ENCODE assay signal across 12 cellular contexts in genomic region chr5:56317923-56318561, GRCh38.
DNase-seq lines count a peak whose midpoint lies in the region; ATAC-seq and TF ChIP-seq lines count a peak whose summit lies in the region.
"Had no signal": no experiment of that assay in that cellular context is flagged by ENCODE, and none has a peak within 500 bp of the region (broad histone marks: within the 10 kb centered on the region; RNA-seq: fewer than 3 reads in every experiment).

No MANE protein-coding gene starts in this region.

- H3K36me3 Mint-ChIP-seq in T-helper 17 cell (ENCODE audit: low read depth) = no peaks in the 10 kb centered on the region
- H3K36me3 Mint-ChIP-seq in activated CD8-positive, alpha-beta T cell treated with anti-CD3 and anti-CD28 coated beads for 36 hours (ENCODE audit: low read depth) = no peaks in the 10 kb centered on the region
- H3K36me3 Mint-ChIP-seq: activated naive CD8-positive, alpha-beta T cell had no signal

- TF ChIP-seq CTCF in ovary (IDR thresholded peaks at IDR 0.05) = no peak
- TF ChIP-seq CTCF in activated CD8-positive, alpha-beta T cell treated with anti-CD3 and anti-CD28 coated beads for 36 hours (IDR thresholded peaks at IDR 0.05) = no peak

- H3K4me1 ChIP-seq in ovary (ENCODE audit: insufficient read depth) = peaks cover 2% of the 10 kb centered on the region

- H3K27me3 Mint-ChIP-seq in T-helper 17 cell = no peaks in the 10 kb centered on the region
- no peaks in the 10 kb centered on the region for H3K27me3 Mint-ChIP-seq in activated CD8-positive, alpha-beta T cell treated with anti-CD3 and anti-CD28 coated beads for 36 hours
- H3K27me3 Mint-ChIP-seq: activated naive CD8-positive, alpha-beta T cell had no signal

- DNase-seq in T-helper 17 cell = no peak
- DNase-seq in ovary = no peak
- no peak for DNase-seq in effector CD4-positive, alpha-beta T cell
- no peak for DNase-seq in activated CD8-positive, alpha-beta T cell treated with anti-CD3 and anti-CD28 coated beads for 36 hours
- DNase-seq: activated CD8-positive, alpha-beta T cell treated with anti-CD3 and anti-CD28 coated beads, Interleukin-2, amount 10 ng/mL, durations not matched to agents 7 days and 5 days; NCI-H2171 treated with DMSO at 0.1 percent for 48 hours had no signal

- intact Hi-C loops in ovary (cut with DNase I) = no loop called here
- intact Hi-C loops in activated CD8-positive, alpha-beta T cell treated with anti-CD3 and anti-CD28 coated beads for 36 hours (cut with micrococcal nuclease) = no loop called here

- peak overlapping the region; percentile 90 for H3K4me3 Mint-ChIP-seq in T-helper 17 cell
- no peak overlapping the region for H3K4me3 Mint-ChIP-seq in activated CD8-positive, alpha-beta T cell treated with anti-CD3 and anti-CD28 coated beads for 36 hours
- H3K4me3 Mint-ChIP-seq: activated CD8-positive, alpha-beta T cell treated with anti-CD3 and anti-CD28 coated beads, Interleukin-2, amount 10 ng/mL, durations not matched to agents 7 days and 5 days; activated naive CD8-positive, alpha-beta T cell; T-helper 2 cell treated with Interferon-gamma antibody and Interleukin-4, amounts not matched to agents 5 μg/mL and 100 μg/mL, for 36 hours had no signal

- CTCF ChIA-PET in activated CD8-positive, alpha-beta T cell treated with anti-CD3 and anti-CD28 coated beads for 36 hours (lab: Charles Lee) = interaction anchor here (0.6 to 1.3 kb wide), 2 partner anchors 36 to 520 kb away, joined by 3 to 4 read pairs; no protein-coding TSS in a partner anchor

- H3K27ac ChIP-seq in ovary = no peak overlapping the region

- no peak for TF ChIP-seq POLR2A in ovary (IDR thresholded peaks at IDR 0.05)

- H3K9me3 ChIP-seq in T-helper 17 cell (ENCODE audit: control insufficient read depth, low read length, poor library complexity, severe bottlenecking) = no peaks in the 10 kb centered on the region
- H3K9me3 ChIP-seq in ovary = no peaks in the 10 kb centered on the region

- WGBS in ovary, 3 donors = 94 to 96% (median 96%) methylated on average over 7 of the region's 7 CpGs

- POLR2A ChIA-PET in activated CD8-positive, alpha-beta T cell treated with anti-CD3 and anti-CD28 coated beads for 36 hours (lab: Charles Lee) = no interaction called here

- H3K27me3 ChIP-seq in ovary = no peaks in the 10 kb centered on the region

- ATAC-seq in GM18502 (IDR thresholded peaks at IDR 0.05; ENCODE audit: poor library complexity, unreplicated experiment) = peak; percentile 86
- peak; percentile 74 for ATAC-seq in GM19463 (IDR thresholded peaks at IDR 0.05; ENCODE audit: unreplicated experiment)
- peak; percentile 52 for ATAC-seq in HG02973 (IDR thresholded peaks at IDR 0.05; ENCODE audit: unreplicated experiment)
- peak; percentile 39 for ATAC-seq in T-helper 17 cell
- ATAC-seq in HG03469 (IDR thresholded peaks at IDR 0.05; ENCODE audit: unreplicated experiment) = no peak
- ATAC-seq in activated CD8-positive, alpha-beta T cell treated with anti-CD3 and anti-CD28 coated beads for 36 hours = no peak
- ATAC-seq: activated CD8-positive, alpha-beta T cell treated with anti-CD3 and anti-CD28 coated beads, Interleukin-2, amount 10 ng/mL, durations not matched to agents 7 days and 5 days had no signal

- no peak overlapping the region for H3K4me3 ChIP-seq in ovary

- TF ChIP-seq EP300 in ovary (IDR thresholded peaks at IDR 0.05) = no peak

- H3K9me3 Mint-ChIP-seq in activated CD8-positive, alpha-beta T cell treated with anti-CD3 and anti-CD28 coated beads for 36 hours = no peaks in the 10 kb centered on the region
- H3K9me3 Mint-ChIP-seq: T-helper 2 cell treated with Interferon-gamma antibody and Interleukin-4, amounts not matched to agents 5 μg/mL and 100 μg/mL, for 36 hours had no signal

- H3K36me3 ChIP-seq in ovary = no peaks in the 10 kb centered on the region

- peak overlapping the region; percentile 94 for H3K27ac Mint-ChIP-seq in T-helper 17 cell
- no peak overlapping the region for H3K27ac Mint-ChIP-seq in activated CD8-positive, alpha-beta T cell treated with anti-CD3 and anti-CD28 coated beads for 36 hours
- H3K27ac Mint-ChIP-seq: activated CD8-positive, alpha-beta T cell treated with anti-CD3 and anti-CD28 coated beads, Interleukin-2, amount 10 ng/mL, durations not matched to agents 7 days and 5 days; activated naive CD8-positive, alpha-beta T cell; T-helper 2 cell treated with Interferon-gamma antibody and Interleukin-4, amounts not matched to agents 5 μg/mL and 100 μg/mL, for 36 hours had no signal

- H3K4me1 Mint-ChIP-seq in T-helper 17 cell = peaks cover 33% of the 10 kb centered on the region
- H3K4me1 Mint-ChIP-seq in activated CD8-positive, alpha-beta T cell treated with anti-CD3 and anti-CD28 coated beads for 36 hours (ENCODE audit: low read depth) = peaks cover 23% of the 10 kb centered on the region

Comparison
In these comparisons a context has a peak if more than half of its experiments do, and no peak if none do; other contexts are left out.
1. ATAC-seq: peak in GM18502 (single experiment), GM19463 (single experiment), HG02973 (single experiment) and T-helper 17 cell (single experiment); none in HG03469 (single experiment) and activated CD8-positive, alpha-beta T cell treated with anti-CD3 and anti-CD28 coated beads for 36 hours (single experiment).